Comparison of ENCODE assay signal across 1 cellular context in the genomic region with DNA sequence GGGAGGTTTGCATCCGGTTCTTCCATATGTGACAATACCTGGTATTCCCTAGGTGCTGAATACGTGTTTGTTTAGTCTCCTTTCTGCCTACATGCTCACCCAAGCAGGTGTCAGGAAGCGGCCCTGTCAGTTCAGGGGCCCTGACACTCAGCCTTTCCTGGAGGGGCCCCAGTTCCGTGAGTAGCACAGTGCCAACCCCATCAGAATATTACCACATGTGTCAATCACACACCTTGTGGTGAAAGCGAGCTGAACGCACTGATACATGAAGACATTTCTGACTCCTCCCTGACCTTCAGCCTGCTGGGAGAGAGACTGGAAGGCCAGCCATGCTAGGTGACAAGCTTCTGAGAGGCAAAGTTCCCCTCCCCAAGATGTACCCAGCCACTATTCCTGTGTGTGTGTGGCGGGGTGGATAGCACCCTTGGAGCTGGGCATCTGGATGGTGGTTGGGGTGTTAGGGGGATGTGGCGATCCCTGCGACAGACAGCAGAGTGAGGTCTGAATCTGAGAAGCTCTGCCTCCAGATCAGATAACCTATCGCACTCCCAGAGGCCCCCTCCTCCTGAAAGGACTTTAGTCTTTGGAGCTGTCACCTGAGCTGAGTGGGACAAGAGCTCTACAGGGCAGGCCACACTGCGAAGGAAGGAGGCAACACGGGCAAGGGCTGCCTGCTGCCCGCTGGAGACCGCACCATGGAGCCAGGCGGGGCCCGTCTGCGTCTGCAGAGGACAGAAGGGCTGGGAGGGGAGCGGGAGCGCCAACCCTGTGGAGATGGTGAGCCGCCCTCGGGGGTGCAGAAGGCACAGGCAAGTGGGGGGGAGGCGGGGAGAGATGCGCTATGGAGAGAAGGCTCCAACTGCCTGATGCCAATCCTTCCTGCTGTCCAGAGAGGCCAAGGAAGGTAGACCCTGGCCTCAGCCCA.
TF ChIP-seq lines count a peak whose summit lies in the region.

A gene with protein sequence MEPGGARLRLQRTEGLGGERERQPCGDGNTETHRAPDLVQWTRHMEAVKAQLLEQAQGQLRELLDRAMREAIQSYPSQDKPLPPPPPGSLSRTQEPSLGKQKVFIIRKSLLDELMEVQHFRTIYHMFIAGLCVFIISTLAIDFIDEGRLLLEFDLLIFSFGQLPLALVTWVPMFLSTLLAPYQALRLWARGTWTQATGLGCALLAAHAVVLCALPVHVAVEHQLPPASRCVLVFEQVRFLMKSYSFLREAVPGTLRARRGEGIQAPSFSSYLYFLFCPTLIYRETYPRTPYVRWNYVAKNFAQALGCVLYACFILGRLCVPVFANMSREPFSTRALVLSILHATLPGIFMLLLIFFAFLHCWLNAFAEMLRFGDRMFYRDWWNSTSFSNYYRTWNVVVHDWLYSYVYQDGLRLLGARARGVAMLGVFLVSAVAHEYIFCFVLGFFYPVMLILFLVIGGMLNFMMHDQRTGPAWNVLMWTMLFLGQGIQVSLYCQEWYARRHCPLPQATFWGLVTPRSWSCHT (plus strand): TSS at position 604 of the 925 bp plus-strand sequence. CDS start 92 bp downstream, at position 696.

TF ChIP-seq in HepG2, 621 proteins besides CTCF, POLR2A, EP300 and RAD21 (continued from another document and continues in another):
- TF ChIP-seq HOMEZ (CRISPR knock-in tag; IDR thresholded peaks at IDR 0.05; ENCODE audit: low read depth): no peak; the same call in none of the 2 replicates
- peak; percentile 12; the same call in 1 of the 2 replicates for TF ChIP-seq SATB2 (CRISPR knock-in tag; IDR thresholded peaks at IDR 0.05)
- 0 out of 2 replicates have a peak, but pooled peaks have one; percentile 15 for TF ChIP-seq ZNF777 (CRISPR knock-in tag; IDR thresholded peaks at IDR 0.05)
- 0 out of 2 replicates have a peak, but pooled peaks have one; percentile 52 for TF ChIP-seq FOXC1 (CRISPR knock-in tag; IDR thresholded peaks at IDR 0.05; ENCODE audit: borderline replicate concordance)
- TF ChIP-seq ETV5 (CRISPR knock-in tag; IDR thresholded peaks at IDR 0.05; ENCODE audit: borderline replicate concordance): peak; percentile 64; the same call in 1 of the 2 replicates
- 0 out of 2 replicates have a peak, but pooled peaks have one; percentile 40 for TF ChIP-seq ZNF891 (CRISPR knock-in tag; IDR thresholded peaks at IDR 0.05)
- peak; percentile 10; the same call in 1 of the 2 replicates for TF ChIP-seq MXD4 (CRISPR knock-in tag; IDR thresholded peaks at IDR 0.05)
- 0 out of 2 replicates have a peak, but pooled peaks have one; percentile 25 for TF ChIP-seq KMT2A (CRISPR knock-in tag; IDR thresholded peaks at IDR 0.05)
- TF ChIP-seq, protein P1, sequence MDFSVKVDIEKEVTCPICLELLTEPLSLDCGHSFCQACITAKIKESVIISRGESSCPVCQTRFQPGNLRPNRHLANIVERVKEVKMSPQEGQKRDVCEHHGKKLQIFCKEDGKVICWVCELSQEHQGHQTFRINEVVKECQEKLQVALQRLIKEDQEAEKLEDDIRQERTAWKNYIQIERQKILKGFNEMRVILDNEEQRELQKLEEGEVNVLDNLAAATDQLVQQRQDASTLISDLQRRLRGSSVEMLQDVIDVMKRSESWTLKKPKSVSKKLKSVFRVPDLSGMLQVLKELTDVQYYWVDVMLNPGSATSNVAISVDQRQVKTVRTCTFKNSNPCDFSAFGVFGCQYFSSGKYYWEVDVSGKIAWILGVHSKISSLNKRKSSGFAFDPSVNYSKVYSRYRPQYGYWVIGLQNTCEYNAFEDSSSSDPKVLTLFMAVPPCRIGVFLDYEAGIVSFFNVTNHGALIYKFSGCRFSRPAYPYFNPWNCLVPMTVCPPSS (IDR thresholded peaks at IDR 0.05): no peak
- TF ChIP-seq CHD2 (IDR thresholded peaks at IDR 0.05; ENCODE audit: low read depth, low read length): no peak
- peak; percentile 57; the same call in 1 of the 2 replicates for TF ChIP-seq ZNF567 (CRISPR knock-in tag; IDR thresholded peaks at IDR 0.05; ENCODE audit: borderline replicate concordance)
- TF ChIP-seq NFIB (CRISPR knock-in tag; IDR thresholded peaks at IDR 0.05; ENCODE audit: borderline replicate concordance): no peak
- TF ChIP-seq, protein P2, sequence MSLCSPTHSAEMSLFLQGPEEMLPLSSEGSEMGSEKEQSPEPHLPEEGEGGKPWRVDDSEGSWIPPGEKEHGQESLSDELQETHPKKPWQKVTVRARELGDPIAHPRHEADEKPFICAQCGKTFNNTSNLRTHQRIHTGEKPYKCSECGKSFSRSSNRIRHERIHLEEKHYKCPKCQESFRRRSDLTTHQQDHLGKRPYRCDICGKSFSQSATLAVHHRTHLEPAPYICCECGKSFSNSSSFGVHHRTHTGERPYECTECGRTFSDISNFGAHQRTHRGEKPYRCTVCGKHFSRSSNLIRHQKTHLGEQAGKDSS (CRISPR knock-in tag; IDR thresholded peaks at IDR 0.05; ENCODE audit: borderline replicate concordance, low read depth): peak; percentile 36; the same call in 1 of the 2 replicates
- peak; percentile 77; the same call in 1 of the 2 replicates for TF ChIP-seq SIX1 (CRISPR knock-in tag; IDR thresholded peaks at IDR 0.05; ENCODE audit: borderline replicate concordance)
- peak; percentile 79; the same call in 1 of the 2 replicates for TF ChIP-seq ZNF784 (CRISPR knock-in tag; IDR thresholded peaks at IDR 0.05; ENCODE audit: borderline replicate concordance)
- TF ChIP-seq SAP130 (CRISPR knock-in tag; IDR thresholded peaks at IDR 0.05; ENCODE audit: low read depth): peak; percentile 62
- no peak for TF ChIP-seq AKAP8 (CRISPR knock-in tag; IDR thresholded peaks at IDR 0.05)
- 0 out of 2 replicates have a peak, but pooled peaks have one; percentile 46 for TF ChIP-seq ZBTB7A (CRISPR knock-in tag; IDR thresholded peaks at IDR 0.05)
- TF ChIP-seq FOXM1 (CRISPR knock-in tag; IDR thresholded peaks at IDR 0.05): 0 out of 2 replicates have a peak, but pooled peaks have one; percentile 26
- TF ChIP-seq, protein P3, sequence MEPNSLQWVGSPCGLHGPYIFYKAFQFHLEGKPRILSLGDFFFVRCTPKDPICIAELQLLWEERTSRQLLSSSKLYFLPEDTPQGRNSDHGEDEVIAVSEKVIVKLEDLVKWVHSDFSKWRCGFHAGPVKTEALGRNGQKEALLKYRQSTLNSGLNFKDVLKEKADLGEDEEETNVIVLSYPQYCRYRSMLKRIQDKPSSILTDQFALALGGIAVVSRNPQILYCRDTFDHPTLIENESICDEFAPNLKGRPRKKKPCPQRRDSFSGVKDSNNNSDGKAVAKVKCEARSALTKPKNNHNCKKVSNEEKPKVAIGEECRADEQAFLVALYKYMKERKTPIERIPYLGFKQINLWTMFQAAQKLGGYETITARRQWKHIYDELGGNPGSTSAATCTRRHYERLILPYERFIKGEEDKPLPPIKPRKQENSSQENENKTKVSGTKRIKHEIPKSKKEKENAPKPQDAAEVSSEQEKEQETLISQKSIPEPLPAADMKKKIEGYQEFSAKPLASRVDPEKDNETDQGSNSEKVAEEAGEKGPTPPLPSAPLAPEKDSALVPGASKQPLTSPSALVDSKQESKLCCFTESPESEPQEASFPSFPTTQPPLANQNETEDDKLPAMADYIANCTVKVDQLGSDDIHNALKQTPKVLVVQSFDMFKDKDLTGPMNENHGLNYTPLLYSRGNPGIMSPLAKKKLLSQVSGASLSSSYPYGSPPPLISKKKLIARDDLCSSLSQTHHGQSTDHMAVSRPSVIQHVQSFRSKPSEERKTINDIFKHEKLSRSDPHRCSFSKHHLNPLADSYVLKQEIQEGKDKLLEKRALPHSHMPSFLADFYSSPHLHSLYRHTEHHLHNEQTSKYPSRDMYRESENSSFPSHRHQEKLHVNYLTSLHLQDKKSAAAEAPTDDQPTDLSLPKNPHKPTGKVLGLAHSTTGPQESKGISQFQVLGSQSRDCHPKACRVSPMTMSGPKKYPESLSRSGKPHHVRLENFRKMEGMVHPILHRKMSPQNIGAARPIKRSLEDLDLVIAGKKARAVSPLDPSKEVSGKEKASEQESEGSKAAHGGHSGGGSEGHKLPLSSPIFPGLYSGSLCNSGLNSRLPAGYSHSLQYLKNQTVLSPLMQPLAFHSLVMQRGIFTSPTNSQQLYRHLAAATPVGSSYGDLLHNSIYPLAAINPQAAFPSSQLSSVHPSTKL (CRISPR knock-in tag; IDR thresholded peaks at IDR 0.05): peak; percentile 71
- no peak for TF ChIP-seq HMGA1 (CRISPR knock-in tag; conservative IDR thresholded peaks at IDR 0.05)
- TF ChIP-seq ZBTB10 (CRISPR knock-in tag; IDR thresholded peaks at IDR 0.05; ENCODE audit: borderline replicate concordance): 0 out of 2 replicates have a peak, but pooled peaks have one; percentile 67
- no peak for TF ChIP-seq KAT7 (CRISPR knock-in tag; IDR thresholded peaks at IDR 0.05; ENCODE audit: borderline replicate concordance)
- TF ChIP-seq ZNF34 (CRISPR knock-in tag; IDR thresholded peaks at IDR 0.05; ENCODE audit: borderline replicate concordance): peak; percentile 81; the same call in 1 of the 2 replicates
- no peak for TF ChIP-seq ZNF44 (CRISPR knock-in tag; IDR thresholded peaks at IDR 0.05)
- no peak for TF ChIP-seq DBP (CRISPR knock-in tag; IDR thresholded peaks at IDR 0.05; ENCODE audit: not compliant biosample characterization)
- TF ChIP-seq, protein P4, sequence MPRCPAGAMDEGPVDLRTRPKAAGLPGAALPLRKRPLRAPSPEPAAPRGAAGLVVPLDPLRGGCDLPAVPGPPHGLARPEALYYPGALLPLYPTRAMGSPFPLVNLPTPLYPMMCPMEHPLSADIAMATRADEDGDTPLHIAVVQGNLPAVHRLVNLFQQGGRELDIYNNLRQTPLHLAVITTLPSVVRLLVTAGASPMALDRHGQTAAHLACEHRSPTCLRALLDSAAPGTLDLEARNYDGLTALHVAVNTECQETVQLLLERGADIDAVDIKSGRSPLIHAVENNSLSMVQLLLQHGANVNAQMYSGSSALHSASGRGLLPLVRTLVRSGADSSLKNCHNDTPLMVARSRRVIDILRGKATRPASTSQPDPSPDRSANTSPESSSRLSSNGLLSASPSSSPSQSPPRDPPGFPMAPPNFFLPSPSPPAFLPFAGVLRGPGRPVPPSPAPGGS (CRISPR knock-in tag; IDR thresholded peaks at IDR 0.05): 0 out of 2 replicates have a peak, but pooled peaks have one; percentile 19
- peak; percentile 57; the same call in 1 of the 2 replicates for TF ChIP-seq ZNF264 (CRISPR knock-in tag; IDR thresholded peaks at IDR 0.05)
- TF ChIP-seq CAMTA2 (CRISPR knock-in tag; IDR thresholded peaks at IDR 0.05; ENCODE audit: borderline replicate concordance): no peak
- 0 out of 2 replicates have a peak, but pooled peaks have one; percentile 9 for TF ChIP-seq BHLHE40 (IDR thresholded peaks at IDR 0.05; ENCODE audit: low read length)
- peak; percentile 75; the same call in 1 of the 2 replicates for TF ChIP-seq ZNF678 (CRISPR knock-in tag; IDR thresholded peaks at IDR 0.05)
- TF ChIP-seq KAT8 (CRISPR knock-in tag; IDR thresholded peaks at IDR 0.05): peak; percentile 33; the same call in 1 of the 2 replicates
- peak; percentile 80; the same call in 1 of the 2 replicates for TF ChIP-seq BORCS8-MEF2B (CRISPR knock-in tag; IDR thresholded peaks at IDR 0.05)
- TF ChIP-seq GLI4 (CRISPR knock-in tag; IDR thresholded peaks at IDR 0.05; ENCODE audit: borderline replicate concordance): no peak
- TF ChIP-seq, protein P5, sequence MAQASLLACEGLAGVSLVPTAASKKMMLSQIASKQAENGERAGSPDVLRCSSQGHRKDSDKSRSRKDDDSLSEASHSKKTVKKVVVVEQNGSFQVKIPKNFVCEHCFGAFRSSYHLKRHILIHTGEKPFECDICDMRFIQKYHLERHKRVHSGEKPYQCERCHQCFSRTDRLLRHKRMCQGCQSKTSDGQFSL (CRISPR knock-in tag; IDR thresholded peaks at IDR 0.05): 0 out of 2 replicates have a peak, but pooled peaks have one; percentile 69
- peak; percentile 85 for TF ChIP-seq HNF4G (IDR thresholded peaks at IDR 0.05; ENCODE audit: borderline replicate concordance, low read depth, low read length)
- TF ChIP-seq HNF4G (CRISPR knock-in tag; IDR thresholded peaks at IDR 0.05; ENCODE audit: borderline replicate concordance, low read depth): no peak; the same call in 1 of the 2 replicates
